In the genomic region with DNA sequence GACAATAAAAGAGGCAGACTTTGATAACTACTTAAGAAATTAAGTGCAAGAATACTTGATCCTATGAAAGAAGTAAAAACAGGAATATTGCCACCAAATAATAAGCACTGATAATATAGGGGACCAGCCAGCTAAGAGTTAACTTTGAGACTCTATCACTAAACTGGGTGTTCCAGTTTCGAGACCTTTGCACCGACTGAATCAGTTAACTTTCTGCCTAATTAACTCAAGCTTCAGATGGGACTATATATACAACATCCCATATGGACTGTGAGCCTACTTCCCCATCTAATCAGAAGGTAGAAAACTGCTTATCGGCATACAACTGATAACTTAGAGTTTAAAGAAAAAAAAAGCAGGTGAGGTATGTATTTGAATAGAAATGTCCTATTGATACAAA, we compare ENCODE assay signal across 22 cellular contexts. TPM values are rescaled to one million over a fixed set of nuclear protein-coding genes. Genes with fewer than 3 reads are reported as not detected.
DNase-seq lines count a peak whose midpoint lies in the region; ATAC-seq and TF ChIP-seq lines count a peak whose summit lies in the region.
"Had no signal": no experiment of that assay in that cellular context is flagged by ENCODE, and none has a peak within 500 bp of the region (broad histone marks: within the 10 kb centered on the region; RNA-seq: fewer than 3 reads in every experiment).

No MANE protein-coding gene starts in this region.

- H3K9me3 Mint-ChIP-seq in Caco-2 (ENCODE audit: unreplicated experiment) = no peaks in the 10 kb centered on the region
- H3K9me3 Mint-ChIP-seq: CD14-positive monocyte; CD4-positive, alpha-beta T cell; CD8-positive, alpha-beta memory T cell; HFFc6 had no signal

- intact Hi-C loops in Caco-2 (cut with micrococcal nuclease; ENCODE audit: unreplicated experiment) (loop anchor here (1.0 kb wide), 1 partner anchor 11 kb away; no protein-coding TSS in a partner anchor), colonic mucosa (cut with DNase I) (loop anchor here (5.0 kb wide), 1 partner anchor 121 kb away; a partner anchor contains a TSS), mucosa of descending colon (cut with DNase I, micrococcal nuclease) (loop anchor here in 1 of 2 donors (5.0 kb wide), 1 partner anchor 121 kb away; a partner anchor contains a TSS), transverse colon (cut with DNase I; ENCODE audit: low total_unique reads) (no loop called here)

- 29 to 40% methylated on average over 1 to 3 of the region's 3 CpGs for WGBS in transverse colon (ENCODE audit: low coverage in 1 of 2), 2 donors

- CTCF ChIA-PET in Caco-2 (lab: Charles Lee) = interaction anchor here (0.8 to 2.5 kb wide), 3 partner anchors 11 to 22 kb away, joined by 4 to 8 read pairs (median 7); no protein-coding TSS in a partner anchor

- H3K36me3 ChIP-seq in Caco-2 (ENCODE audit: control insufficient read depth, insufficient read depth, low read length) (no peaks in the 10 kb centered on the region), colonic mucosa (no peaks in the 10 kb centered on the region), mucosa of descending colon (ENCODE audit: low read depth) (no peaks in the 10 kb centered on the region), transverse colon (no peaks in the 10 kb centered on the region)
- H3K36me3 ChIP-seq: BE2C; BLaER1 treated with 17β-estradiol and CSF1 and Interleukin-3, amounts not matched to agents 10 nM and 100 nM; HAP-1 had no signal

- peaks cover 49% of the 10 kb centered on the region for H3K4me1 ChIP-seq in Caco-2
- H3K4me1 ChIP-seq in colonic mucosa = peaks cover 3% of the 10 kb centered on the region
- peaks cover 24% of the 10 kb centered on the region for H3K4me1 ChIP-seq in mucosa of descending colon (ENCODE audit: low read depth)
- peaks cover 3 to 35% (median 17%) of the 10 kb centered on the region in 4 donors for H3K4me1 ChIP-seq in transverse colon
- H3K4me1 ChIP-seq: BE2C, HAP-1 had no signal

- TF ChIP-seq EP300 in transverse colon (IDR thresholded peaks at IDR 0.05; ENCODE audit: low read depth) = no peak

- TF ChIP-seq POLR2A in transverse colon (IDR thresholded peaks at IDR 0.05) = no peak

- no peak overlapping the region for H3K9ac ChIP-seq in colonic mucosa (ENCODE audit: low read depth in 2 of 2, low read length in 2 of 2)
- H3K9ac ChIP-seq: BLaER1 treated with 17β-estradiol and CSF1 and Interleukin-3, amounts not matched to agents 10 nM and 100 nM had no signal

- DNase-seq in Caco-2 = peak; percentile 42 to 51
- no peak for DNase-seq in colonic mucosa
- peak in 1 of 3 donors; percentile 55 for DNase-seq in mucosa of descending colon
- DNase-seq in transverse colon = no peak
- DNase-seq in central memory CD4-positive, alpha-beta T cell = no peak
- DNase-seq in NCI-H1930 (lab: John Stamatoyannopoulos, UW) = no peak
- no peak for DNase-seq in NCI-H2029 treated with DMSO at 0.1 percent for 48 hours (lab: John Stamatoyannopoulos, UW)
- DNase-seq: AML-193; BE2C; Calu3; CD4-positive, alpha-beta T cell; CD8-positive, alpha-beta memory T cell; DMS53; DMS79 treated with DMSO at 0.1 percent for 48 hours; GF-D8; GOT3; HFFc6 had no signal

- no peak overlapping the region for H3K4me3 Mint-ChIP-seq in Caco-2 (ENCODE audit: unreplicated experiment)
- H3K4me3 Mint-ChIP-seq: CD14-positive monocyte; CD4-positive, alpha-beta T cell; CD8-positive, alpha-beta memory T cell; HFFc6 had no signal

- no peaks in the 10 kb centered on the region for H3K27me3 ChIP-seq in Caco-2 (replicated peaks; ENCODE audit: control insufficient read depth, insufficient read depth, low read length)
- H3K27me3 ChIP-seq in colonic mucosa = no peaks in the 10 kb centered on the region
- H3K27me3 ChIP-seq in transverse colon = no peaks in the 10 kb centered on the region
- H3K27me3 ChIP-seq: BE2C had no signal

- in situ Hi-C loops in transverse colon (cut with MboI; ENCODE audit: low pct_ligation_motif_present in 1 of 4, low pct_unique_long_range_greater_than_20kb in 1 of 4, low sequenced_read_pairs in 3 of 4) = no loop called here

- TF ChIP-seq CTCF in Caco-2 (IDR thresholded peaks at IDR 0.05; ENCODE audit: insufficient read depth in 1 of 2, low read depth in 1 of 2, low read length in 1 of 2, severe bottlenecking in 1 of 2, unreplicated experiment in 1 of 2) (no peak), colonic mucosa (IDR thresholded peaks at IDR 0.05) (no peak), mucosa of descending colon (IDR thresholded peaks at IDR 0.05) (no peak), transverse colon (IDR thresholded peaks at IDR 0.05) (no peak)

- H3K27ac ChIP-seq in colonic mucosa (peak overlapping the region; percentile 3), transverse colon (peak overlapping the region in 3 of 4 donors; percentile 26 to 76 (median 28))
- H3K27ac ChIP-seq: 22Rv1; BLaER1 treated with 17β-estradiol and CSF1 and Interleukin-3, amounts not matched to agents 10 nM and 100 nM had no signal

- no TSS peak for BruUV-seq in Caco-2 (replicated peaks; lab: Mats Ljungman, UMichigan)

- H3K36me3 Mint-ChIP-seq in Caco-2 (ENCODE audit: insufficient read depth, unreplicated experiment) = no peaks in the 10 kb centered on the region
- H3K36me3 Mint-ChIP-seq: CD14-positive monocyte; CD8-positive, alpha-beta memory T cell had no signal

- ATAC-seq in mucosa of descending colon = peak; percentile 85

- peaks cover 38% of the 10 kb centered on the region for H3K4me1 Mint-ChIP-seq in Caco-2 (ENCODE audit: low read depth, unreplicated experiment)
- H3K4me1 Mint-ChIP-seq: CD14-positive monocyte; CD8-positive, alpha-beta memory T cell had no signal

- H3K9me3 ChIP-seq in Caco-2 (no peaks in the 10 kb centered on the region), colonic mucosa (no peaks in the 10 kb centered on the region), mucosa of descending colon (no peaks in the 10 kb centered on the region), transverse colon (no peaks in the 10 kb centered on the region)
- H3K9me3 ChIP-seq: BE2C; BLaER1 treated with 17β-estradiol and CSF1 and Interleukin-3, amounts not matched to agents 10 nM and 100 nM; HAP-1 had no signal

- no peaks in the 10 kb centered on the region for H3K27me3 Mint-ChIP-seq in Caco-2 (ENCODE audit: insufficient read depth, unreplicated experiment)

- no peak overlapping the region for H3K27ac Mint-ChIP-seq in Caco-2 (ENCODE audit: unreplicated experiment)
- H3K27ac Mint-ChIP-seq: CD14-positive monocyte; CD4-positive, alpha-beta T cell; CD8-positive, alpha-beta memory T cell; HFFc6 had no signal

- H3K4me3 ChIP-seq in Caco-2 (ENCODE audit: low read depth, low read length) = no peak overlapping the region
- no peak overlapping the region for H3K4me3 ChIP-seq in colonic mucosa
- H3K4me3 ChIP-seq in mucosa of descending colon = no peak overlapping the region
- H3K4me3 ChIP-seq in transverse colon = no peak overlapping the region
- H3K4me3 ChIP-seq: BLaER1 treated with 17β-estradiol and CSF1 and Interleukin-3, amounts not matched to agents 10 nM and 100 nM; HAP-1 had no signal

- POLR2A ChIA-PET in Caco-2 (lab: Charles Lee) = no interaction called here

RNA-seq across cellular contexts. Expression of a gene that starts 25.8 kb away (rescaled TPM):
- 10.5 and 14.4 TPM in 2 replicates for total RNA-seq in Caco-2 (2022)
- total RNA-seq in colonic mucosa = 10 to 100 TPM; 58.4 to 76.2 TPM
- total RNA-seq in mucosa of descending colon = 10 to 100 TPM; 32.2 to 92.9 (median 67.1) TPM
- total RNA-seq in transverse colon = 100 to 1,000 TPM in 1 of 4 donors, 10 to 100 TPM in 3; 61.7 to 151 (median 80.6) TPM
- total RNA-seq: CD4-positive, alpha-beta T cell; CD8-positive, alpha-beta memory T cell; G401; HFFc6 had no signal

Comparison
In these comparisons a context has a peak if more than half of its experiments do, and no peak if none do; other contexts are left out.
1. DNase-seq: peak in Caco-2 (2 of 2); none in colonic mucosa (single experiment), transverse colon (single experiment), central memory CD4-positive, alpha-beta T cell (single experiment), NCI-H1930 (0 of 2) and NCI-H2029 treated with DMSO at 0.1 percent for 48 hours (single experiment).